Comparison of ENCODE assay signal across 14 cellular contexts in the genomic region with DNA sequence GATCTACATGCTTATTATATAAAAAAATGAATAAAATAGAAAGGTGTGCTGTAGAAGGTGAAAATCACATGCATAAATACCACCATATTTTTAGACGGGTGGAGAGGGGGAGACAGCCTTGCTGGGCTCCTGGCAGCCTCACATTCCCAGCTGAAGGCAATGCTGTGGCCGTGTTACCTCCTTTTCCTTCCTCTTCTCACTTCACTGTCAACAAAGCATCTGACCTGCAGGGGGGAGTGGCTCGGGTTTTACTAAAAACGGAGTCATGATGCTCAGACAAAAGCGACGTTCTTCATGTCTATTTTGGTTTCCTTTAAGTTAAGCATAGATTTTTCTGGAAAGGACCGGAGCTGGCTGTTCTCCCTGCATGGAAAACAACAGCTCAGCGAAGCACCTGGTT. TPM values are rescaled to one million over a fixed set of nuclear protein-coding genes. Genes with fewer than 3 reads are reported as not detected.
DNase-seq lines count a peak whose midpoint lies in the region; FAIRE-seq and TF ChIP-seq lines count a peak whose summit lies in the region.
"Had no signal": no experiment of that assay in that cellular context is flagged by ENCODE, and none has a peak within 500 bp of the region (broad histone marks: within the 10 kb centered on the region; RNA-seq: fewer than 3 reads in every experiment).

No MANE protein-coding gene starts in this region.

- H2BK12ac ChIP-seq in H1 (ENCODE audit: low read depth, low read length), result no peak overlapping the region

- H3K9ac ChIP-seq in BLaER1 (no peak overlapping the region), H1 (replicated peaks in 1 of 4; ENCODE audit: extremely low read depth in 1 of 4, low read depth in 3 of 4, low read length in 3 of 4) (no peak overlapping the region; a peak in 1 of 7 replicates), colonic mucosa (ENCODE audit: low read depth in 2 of 2, low read length in 2 of 2) (no peak overlapping the region)

- no peak overlapping the region for H3K4ac ChIP-seq in H1 (replicated peaks; ENCODE audit: insufficient read length, low read depth, low read length)

- H3K23me2 ChIP-seq in H1 (ENCODE audit: low read depth, low read length), result no peaks in the 10 kb centered on the region

- no peak for TF ChIP-seq POLR2A in H1 (IDR thresholded peaks at IDR 0.05; ENCODE audit: control extremely low read depth in 1 of 2, low read depth in 2 of 2, low read length in 2 of 2)
- no peak for TF ChIP-seq POLR2A in lower leg skin (IDR thresholded peaks at IDR 0.05)

- peak overlapping the region; percentile 41 for H3K4me2 ChIP-seq in BLaER1
- H3K4me2 ChIP-seq in H1 (ENCODE audit: insufficient read depth in 1 of 2, low read depth in 2 of 2, low read length in 2 of 2), result no peak overlapping the region

- H4K20me1 ChIP-seq in BLaER1, result no peaks in the 10 kb centered on the region
- no peaks in the 10 kb centered on the region for H4K20me1 ChIP-seq in H1 (replicated peaks in 1 of 2; ENCODE audit: control insufficient read depth in 1 of 2, insufficient read depth in 2 of 2, low read length in 2 of 2)

- no peak overlapping the region for H2AFZ ChIP-seq in H1 (ENCODE audit: low read length)

- no peak overlapping the region for H2BK15ac ChIP-seq in H1 (ENCODE audit: low read length)

- no peak overlapping the region for H3K18ac ChIP-seq in H1 (ENCODE audit: extremely low read depth, low read length)

- H4K5ac ChIP-seq in H1 (ENCODE audit: insufficient read length, low read depth, low read length), result no peak overlapping the region

- no peak overlapping the region for H2BK120ac ChIP-seq in H1 (replicated peaks; ENCODE audit: low read depth, low read length)

- WGBS in H1 (ENCODE audit: extremely low coverage in 1 of 2, insufficient coverage in 1 of 2, insufficient read length in 1 of 2, insufficient replicate concordance in 2 of 2, low coverage in 1 of 2, low lambda C conversion rate in 2 of 2, missing lambda C conversion rate in 1 of 2), 2 experiments, result 56% methylated on average over 8 of the region's 8 CpGs; no CpG with 5 or more reads in 1 of the 2 experiments
- WGBS in lower leg skin, 2 donors, result 7 to 9% methylated on average over 8 of the region's 8 CpGs

- H3K27me3 ChIP-seq in BLaER1 (no peaks in the 10 kb centered on the region), H1 (replicated peaks in 1 of 4; ENCODE audit: control insufficient read depth in 3 of 4, extremely low read depth in 1 of 4, insufficient read depth in 3 of 4, low read length in 3 of 4) (no peaks in the 10 kb centered on the region; a peak in 2 of 7 replicates), dorsolateral prefrontal cortex (no peaks in the 10 kb centered on the region), colonic mucosa (no peaks in the 10 kb centered on the region)
- H3K27me3 ChIP-seq: upper lobe of left lung had no signal

- peak; percentile 9 for DNase-seq in GF-D8 (lab: John Stamatoyannopoulos, UW)
- DNase-seq in NOMO-1 treated with dmso at 0.1 percent for 144 hours (lab: John Stamatoyannopoulos, UW; ENCODE audit: unreplicated experiment), result peak; percentile 19
- no peak for DNase-seq in H1 (ENCODE audit: low read depth in 1 of 2, low spot score in 2 of 2)
- DNase-seq in lower leg skin (ENCODE audit: low spot score in 2 of 2), result no peak
- no peak for DNase-seq in dorsolateral prefrontal cortex
- no peak for DNase-seq in colonic mucosa
- no peak for DNase-seq in LoVo (ENCODE audit: low spot score)
- DNase-seq: activated gamma-delta T cell treated with Interleukin-2 at 50 U/mL for 16 hours, DND-41, heart left ventricle, midbrain, NCI-H774, upper lobe of left lung had no signal

- H3K4me3 ChIP-seq in BLaER1, result no peak overlapping the region
- H3K4me3 ChIP-seq in H1 (ENCODE audit: extremely low read depth in 1 of 4, insufficient read depth in 2 of 4, low read depth in 3 of 4, low read length in 4 of 4), result no peak overlapping the region
- no peak overlapping the region for H3K4me3 ChIP-seq in lower leg skin (ENCODE audit: low read depth, poor library complexity, severe bottlenecking)
- no peak overlapping the region for H3K4me3 ChIP-seq in dorsolateral prefrontal cortex
- no peak overlapping the region for H3K4me3 ChIP-seq in colonic mucosa
- H3K4me3 ChIP-seq: heart left ventricle, upper lobe of left lung had no signal

- H3K79me2 ChIP-seq in H1 (ENCODE audit: control insufficient read depth in 1 of 2, insufficient read depth in 2 of 2, low read length in 2 of 2), result no peaks in the 10 kb centered on the region

- no peak overlapping the region for H3K23ac ChIP-seq in H1 (ENCODE audit: insufficient read length)

- H3K79me1 ChIP-seq in H1 (ENCODE audit: low read depth, low read length), result no peaks in the 10 kb centered on the region

- intact Hi-C loops in lower leg skin (cut with DNase I; ENCODE audit: low total_unique reads) (no loop called here), dorsolateral prefrontal cortex (cut with DNase I) (no loop called here), colonic mucosa (cut with DNase I) (no loop called here)

- H3K9me3 ChIP-seq in BLaER1 (no peaks in the 10 kb centered on the region), H1 (ENCODE audit: insufficient read depth in 2 of 2, low read depth in 1 of 2, low read length in 1 of 2) (no peaks in the 10 kb centered on the region), colonic mucosa (no peaks in the 10 kb centered on the region)
- H3K9me3 ChIP-seq: heart left ventricle, upper lobe of left lung had no signal

- no peak overlapping the region for H3K27ac ChIP-seq in BLaER1
- H3K27ac ChIP-seq in H1 (ENCODE audit: low read depth, low read length), result no peak overlapping the region
- H3K27ac ChIP-seq in dorsolateral prefrontal cortex, result no peak overlapping the region
- H3K27ac ChIP-seq in colonic mucosa, result no peak overlapping the region
- H3K27ac ChIP-seq: heart left ventricle, upper lobe of left lung had no signal

- H2AK5ac ChIP-seq in H1 (ENCODE audit: low read depth, low read length), result no peak overlapping the region

- H3K4me1 ChIP-seq in BLaER1 (peaks cover 8% of the 10 kb centered on the region), H1 (replicated peaks in 1 of 4; ENCODE audit: control insufficient read depth in 3 of 4, insufficient read depth in 4 of 4, low read length in 3 of 4) (no peaks in the 10 kb centered on the region), colonic mucosa (no peaks in the 10 kb centered on the region)

- no peak overlapping the region for H3K14ac ChIP-seq in H1 (ENCODE audit: insufficient read length)

- TF ChIP-seq EP300 in H1 (IDR thresholded peaks at IDR 0.05; ENCODE audit: borderline replicate concordance in 1 of 2, low read depth in 2 of 2, low read length in 2 of 2), result no peak

- no peak overlapping the region for H2BK5ac ChIP-seq in H1 (ENCODE audit: low read depth, low read length)

- peak overlapping the region; percentile 25 for H4K91ac ChIP-seq in H1 (replicated peaks; ENCODE audit: insufficient read length, low read length)

- H3K36me3 ChIP-seq in BLaER1 (no peaks in the 10 kb centered on the region), H1 (ENCODE audit: control insufficient read depth in 2 of 4, insufficient read depth in 4 of 4, low read length in 3 of 4) (no peaks in the 10 kb centered on the region), colonic mucosa (no peaks in the 10 kb centered on the region)
- H3K36me3 ChIP-seq: heart left ventricle, upper lobe of left lung had no signal

- CTCF ChIA-PET in H1 (lab: Charles Lee; ENCODE audit: partially characterized antibody), result interaction anchor here (1.0 to 1.9 kb wide), 7 partner anchors 10 to 115 kb away, joined by 3 to 5 read pairs (median 3); no protein-coding TSS in a partner anchor

- no peak overlapping the region for H2BK20ac ChIP-seq in H1 (ENCODE audit: low read length)

- no peak for TF ChIP-seq CTCF in H1 (IDR thresholded peaks at IDR 0.05; ENCODE audit: control extremely low read depth in 1 of 3, insufficient read depth in 1 of 3, low read depth in 1 of 3, low read length in 3 of 3)
- no peak for TF ChIP-seq CTCF in lower leg skin (IDR thresholded peaks at IDR 0.05)
- no peak for TF ChIP-seq CTCF in dorsolateral prefrontal cortex (IDR thresholded peaks at IDR 0.05 in 54 of 56, conservative IDR thresholded peaks at IDR 0.05 in 2 of 56; ENCODE audit: low read depth in 1 of 56, partially characterized antibody in 56 of 56)
- TF ChIP-seq CTCF in colonic mucosa (IDR thresholded peaks at IDR 0.05), result no peak

- no peak overlapping the region for H4K8ac ChIP-seq in H1 (ENCODE audit: extremely low read depth, insufficient read depth, low read length)

- POLR2A ChIA-PET in H1 (lab: Charles Lee; ENCODE audit: partially characterized antibody), result no interaction called here

- TF ChIP-seq RAD21 in H1 (IDR thresholded peaks at IDR 0.05 in 1 of 2, conservative IDR thresholded peaks at IDR 0.05 in 1 of 2; ENCODE audit: low read depth in 2 of 2, low read length in 2 of 2), result no peak

- no peak overlapping the region for H3K56ac ChIP-seq in H1 (replicated peaks; ENCODE audit: insufficient read length, low read depth, low read length)

- no peak for FAIRE-seq in H1 (lab: Jason Lieb, UNC)

TF ChIP-seq in H1, 55 proteins besides CTCF, POLR2A, EP300 and RAD21:
- TF ChIP-seq SP1 (IDR thresholded peaks at IDR 0.05; ENCODE audit: low read depth, low read length) (no peak), SIN3A (conservative IDR thresholded peaks at IDR 0.05 in 1 of 2, IDR thresholded peaks at IDR 0.05 in 1 of 2; ENCODE audit: low read depth in 1 of 2, low read length in 2 of 2) (no peak), CREB1 (IDR thresholded peaks at IDR 0.05) (no peak), YY1 (IDR thresholded peaks at IDR 0.05; ENCODE audit: low read depth, low read length) (no peak), KDM1A (IDR thresholded peaks at IDR 0.05; ENCODE audit: borderline replicate concordance, low read length) (no peak)

RNA-seq across cellular contexts. Expression of a gene that starts 5.6 kb away (rescaled TPM):
- 28.7 and 29.0 TPM in 2 replicates for total RNA-seq in H1 (2021; fragmentation: NEBNext Ultra II Directional; extraction: Animal tissue kit (Norgen Biotek cat#: 25700))
- polyA plus RNA-seq in H1 (2011; rRNA removed), result 6.9 and 15.2 TPM in 2 replicates
- polyA plus RNA-seq in H1 (2011; cell fraction: cytosol; rRNA removed), result 5.9 TPM
- polyA plus RNA-seq in H1 (2011; cell fraction: nucleus; rRNA removed), result 22.2 TPM
- polyA plus RNA-seq in H1 (2012, experiment 1 of 2), result 11.2 to 16.6 TPM (median 15.1 TPM) in 4 replicates
- 10.7 TPM for polyA plus RNA-seq in H1 (2012, experiment 2 of 2)
- 9.7 TPM for polyA plus RNA-seq in H1 (2013, experiment 1 of 2)
- polyA plus RNA-seq in H1 (2013, experiment 2 of 2), result 9.0 TPM
- polyA minus RNA-seq in H1 (2011; rRNA and poly(A)+ RNA removed), result 22.7 and 24.2 TPM in 2 replicates
- polyA minus RNA-seq in H1 (2011; cell fraction: cytosol; rRNA and poly(A)+ RNA removed), result 20.0 TPM
- polyA minus RNA-seq in H1 (2011; cell fraction: nucleus; rRNA and poly(A)+ RNA removed), result 53.0 TPM
- total RNA-seq in lower leg skin (10 to 100 TPM; 30.7 to 68.2 (median 39.8) TPM), dorsolateral prefrontal cortex (10 to 100 TPM; 44.7 to 76.5 (median 57.2) TPM), colonic mucosa (10 to 100 TPM; 21.2 to 39.6 TPM)

Comparison
In these comparisons a context has a peak if more than half of its experiments do, and no peak if none do; other contexts are left out.
1. DNase-seq: peak in GF-D8 (single experiment) and NOMO-1 treated with dmso at 0.1 percent for 144 hours (single experiment); none in H1 (0 of 2), lower leg skin (0 of 2), dorsolateral prefrontal cortex (0 of 10), colonic mucosa (single experiment) and LoVo (single experiment).